In the genomic region with DNA sequence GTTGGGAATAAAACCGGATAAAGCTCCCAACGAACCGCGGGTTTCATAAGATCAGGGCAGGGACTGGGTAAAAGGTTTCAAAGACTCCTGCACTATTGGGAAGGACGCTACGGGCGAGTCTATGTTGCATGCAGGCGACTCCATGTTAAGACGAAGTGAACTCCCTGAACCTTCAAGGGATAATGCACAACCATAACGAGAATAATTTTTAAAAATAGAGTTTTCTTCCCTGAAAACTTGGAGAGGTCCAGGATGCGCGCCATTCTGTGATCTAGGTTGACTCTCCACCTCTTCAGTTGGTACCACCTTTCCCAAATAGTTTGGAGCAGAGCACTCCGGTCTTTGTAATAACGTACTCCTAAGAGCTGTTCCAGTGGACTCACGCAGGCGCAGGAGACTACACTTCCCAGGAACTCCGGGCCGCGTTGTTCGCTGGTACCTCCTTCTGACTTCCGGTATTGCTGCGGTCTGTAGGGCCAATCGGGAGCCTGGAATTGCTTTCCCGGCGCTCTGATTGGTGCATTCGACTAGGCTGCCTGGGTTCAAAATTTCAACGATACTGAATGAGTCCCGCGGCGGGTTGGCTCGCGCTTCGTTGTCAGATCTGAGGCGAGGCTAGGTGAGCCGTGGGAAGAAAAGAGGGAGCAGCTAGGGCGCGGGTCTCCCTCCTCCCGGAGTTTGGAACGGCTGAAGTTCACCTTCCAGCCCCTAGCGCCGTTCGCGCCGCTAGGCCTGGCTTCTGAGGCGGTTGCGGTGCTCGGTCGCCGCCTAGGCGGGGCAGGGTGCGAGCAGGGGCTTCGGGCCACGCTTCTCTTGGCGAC, we compare ENCODE assay signal across 1 cellular context.
TF ChIP-seq lines count a peak whose summit lies in the region.

Gene TPX2, plus strand, starts transcription at position 562 of the 821 bp plus-strand sequence. CDS start 18,187 bp downstream, outside the sequence.

TF ChIP-seq in K562, 482 proteins besides CTCF, POLR2A, EP300 and RAD21 (continued from another document and continues in another):
- peak in 1 of 2 experiments; percentile 59; a peak in 1 of 4 replicates for TF ChIP-seq ZMIZ1 (IDR thresholded peaks at IDR 0.05; ENCODE audit: low read depth in 2 of 2, low read length in 2 of 2)
- peak; percentile 86; the same call in 1 of the 2 replicates for TF ChIP-seq PHF8 (IDR thresholded peaks at IDR 0.05; ENCODE audit: borderline replicate concordance, low read length)
- TF ChIP-seq TGIF2 (CRISPR knock-in tag; IDR thresholded peaks at IDR 0.05), result no peak
- no peak for TF ChIP-seq ZNF717 (CRISPR knock-in tag; IDR thresholded peaks at IDR 0.05)
- TF ChIP-seq E2F3 (CRISPR knock-in tag; IDR thresholded peaks at IDR 0.05), result 0 out of 2 replicates have a peak, but pooled peaks have one; percentile 56
- 0 out of 2 replicates have a peak, but pooled peaks have one; percentile 41 for TF ChIP-seq ZNF431 (CRISPR knock-in tag; IDR thresholded peaks at IDR 0.05)
- no peak for TF ChIP-seq MTA2 (IDR thresholded peaks at IDR 0.05; ENCODE audit: low read depth)
- no peak for TF ChIP-seq USF2 (CRISPR knock-in tag; IDR thresholded peaks at IDR 0.05)
- TF ChIP-seq ZNF561 (CRISPR knock-in tag; conservative IDR thresholded peaks at IDR 0.05), result no peak
- no peak for TF ChIP-seq KLF6 (CRISPR knock-in tag; IDR thresholded peaks at IDR 0.05; ENCODE audit: borderline replicate concordance)
- TF ChIP-seq TBP (optimal IDR thresholded peaks at IDR 0.05; ENCODE audit: low read depth, low read length), result peak; percentile 86
- no peak for TF ChIP-seq ZNF232 (CRISPR knock-in tag; IDR thresholded peaks at IDR 0.05)
- TF ChIP-seq PHB2 (IDR thresholded peaks at IDR 0.05; ENCODE audit: low read depth), result no peak
- TF ChIP-seq ESRRA (IDR thresholded peaks at IDR 0.05; ENCODE audit: borderline replicate concordance, low read depth), result peak; percentile 10; the same call in 1 of the 2 replicates
- TF ChIP-seq NFE2L1 (tag; IDR thresholded peaks at IDR 0.05; ENCODE audit: borderline replicate concordance, low read depth), result no peak
- no peak for TF ChIP-seq BACH1 (tag; IDR thresholded peaks at IDR 0.05)
- TF ChIP-seq ZNF280B (CRISPR knock-in tag; IDR thresholded peaks at IDR 0.05), result no peak
- no peak for TF ChIP-seq GABPB2 (CRISPR knock-in tag; conservative IDR thresholded peaks at IDR 0.05)
- no peak for TF ChIP-seq POLR3A (IDR thresholded peaks at IDR 0.05; ENCODE audit: borderline replicate concordance, extremely low read depth, insufficient read depth, insufficient read length)
- peak; percentile 96 for TF ChIP-seq FOS (IDR thresholded peaks at IDR 0.05; ENCODE audit: extremely low read depth, insufficient read length)
- no peak for TF ChIP-seq CREB3 (tag; conservative IDR thresholded peaks at IDR 0.05; ENCODE audit: low read depth)
- TF ChIP-seq ZNF282 (CRISPR knock-in tag; IDR thresholded peaks at IDR 0.05), result no peak
- TF ChIP-seq, protein P1, sequence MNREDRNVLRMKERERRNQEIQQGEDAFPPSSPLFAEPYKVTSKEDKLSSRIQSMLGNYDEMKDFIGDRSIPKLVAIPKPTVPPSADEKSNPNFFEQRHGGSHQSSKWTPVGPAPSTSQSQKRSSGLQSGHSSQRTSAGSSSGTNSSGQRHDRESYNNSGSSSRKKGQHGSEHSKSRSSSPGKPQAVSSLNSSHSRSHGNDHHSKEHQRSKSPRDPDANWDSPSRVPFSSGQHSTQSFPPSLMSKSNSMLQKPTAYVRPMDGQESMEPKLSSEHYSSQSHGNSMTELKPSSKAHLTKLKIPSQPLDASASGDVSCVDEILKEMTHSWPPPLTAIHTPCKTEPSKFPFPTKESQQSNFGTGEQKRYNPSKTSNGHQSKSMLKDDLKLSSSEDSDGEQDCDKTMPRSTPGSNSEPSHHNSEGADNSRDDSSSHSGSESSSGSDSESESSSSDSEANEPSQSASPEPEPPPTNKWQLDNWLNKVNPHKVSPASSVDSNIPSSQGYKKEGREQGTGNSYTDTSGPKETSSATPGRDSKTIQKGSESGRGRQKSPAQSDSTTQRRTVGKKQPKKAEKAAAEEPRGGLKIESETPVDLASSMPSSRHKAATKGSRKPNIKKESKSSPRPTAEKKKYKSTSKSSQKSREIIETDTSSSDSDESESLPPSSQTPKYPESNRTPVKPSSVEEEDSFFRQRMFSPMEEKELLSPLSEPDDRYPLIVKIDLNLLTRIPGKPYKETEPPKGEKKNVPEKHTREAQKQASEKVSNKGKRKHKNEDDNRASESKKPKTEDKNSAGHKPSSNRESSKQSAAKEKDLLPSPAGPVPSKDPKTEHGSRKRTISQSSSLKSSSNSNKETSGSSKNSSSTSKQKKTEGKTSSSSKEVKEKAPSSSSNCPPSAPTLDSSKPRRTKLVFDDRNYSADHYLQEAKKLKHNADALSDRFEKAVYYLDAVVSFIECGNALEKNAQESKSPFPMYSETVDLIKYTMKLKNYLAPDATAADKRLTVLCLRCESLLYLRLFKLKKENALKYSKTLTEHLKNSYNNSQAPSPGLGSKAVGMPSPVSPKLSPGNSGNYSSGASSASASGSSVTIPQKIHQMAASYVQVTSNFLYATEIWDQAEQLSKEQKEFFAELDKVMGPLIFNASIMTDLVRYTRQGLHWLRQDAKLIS (CRISPR knock-in tag; IDR thresholded peaks at IDR 0.05), result no peak
- no peak for TF ChIP-seq ZZZ3 (IDR thresholded peaks at IDR 0.05)
- TF ChIP-seq CHD4 (IDR thresholded peaks at IDR 0.05; ENCODE audit: insufficient read depth, insufficient replicate concordance, low read depth, low read length, poor library complexity, severe bottlenecking), result no peak
- TF ChIP-seq IRF1 (CRISPR knock-in tag; IDR thresholded peaks at IDR 0.05; ENCODE audit: borderline replicate concordance), result no peak
- 0 out of 4 replicates have a peak, but pooled peaks have one; percentile 13 to 31 for TF ChIP-seq TEAD1 (CRISPR knock-in tag; IDR thresholded peaks at IDR 0.05)
- TF ChIP-seq DIDO1 (tag; IDR thresholded peaks at IDR 0.05; ENCODE audit: low read depth), result no peak
- TF ChIP-seq ZNF24 (IDR thresholded peaks at IDR 0.05), result no peak
- no peak for TF ChIP-seq RFX7 (CRISPR knock-in tag; IDR thresholded peaks at IDR 0.05)
- no peak for TF ChIP-seq NR4A1 (CRISPR knock-in tag; IDR thresholded peaks at IDR 0.05)
- 0 out of 2 replicates have a peak, but pooled peaks have one; percentile 21 for TF ChIP-seq NR4A1 (tag; IDR thresholded peaks at IDR 0.05)
- no peak for TF ChIP-seq ZEB2 (IDR thresholded peaks at IDR 0.05)
- TF ChIP-seq, protein P2, sequence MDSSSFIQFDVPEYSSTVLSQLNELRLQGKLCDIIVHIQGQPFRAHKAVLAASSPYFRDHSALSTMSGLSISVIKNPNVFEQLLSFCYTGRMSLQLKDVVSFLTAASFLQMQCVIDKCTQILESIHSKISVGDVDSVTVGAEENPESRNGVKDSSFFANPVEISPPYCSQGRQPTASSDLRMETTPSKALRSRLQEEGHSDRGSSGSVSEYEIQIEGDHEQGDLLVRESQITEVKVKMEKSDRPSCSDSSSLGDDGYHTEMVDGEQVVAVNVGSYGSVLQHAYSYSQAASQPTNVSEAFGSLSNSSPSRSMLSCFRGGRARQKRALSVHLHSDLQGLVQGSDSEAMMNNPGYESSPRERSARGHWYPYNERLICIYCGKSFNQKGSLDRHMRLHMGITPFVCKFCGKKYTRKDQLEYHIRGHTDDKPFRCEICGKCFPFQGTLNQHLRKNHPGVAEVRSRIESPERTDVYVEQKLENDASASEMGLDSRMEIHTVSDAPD (CRISPR knock-in tag; IDR thresholded peaks at IDR 0.05), result no peak
- no peak for TF ChIP-seq SRSF9 (IDR thresholded peaks at IDR 0.05; ENCODE audit: borderline replicate concordance, low read depth, low read length)
- no peak for TF ChIP-seq ZNF75A (CRISPR knock-in tag; IDR thresholded peaks at IDR 0.05)
- TF ChIP-seq L3MBTL2 (IDR thresholded peaks at IDR 0.05), result peak; percentile 77
- no peak for TF ChIP-seq ZNF707 (CRISPR knock-in tag; conservative IDR thresholded peaks at IDR 0.05)
- TF ChIP-seq TARDBP (IDR thresholded peaks at IDR 0.05), result peak; percentile 60; the same call in 1 of the 2 replicates
- TF ChIP-seq, protein P3, sequence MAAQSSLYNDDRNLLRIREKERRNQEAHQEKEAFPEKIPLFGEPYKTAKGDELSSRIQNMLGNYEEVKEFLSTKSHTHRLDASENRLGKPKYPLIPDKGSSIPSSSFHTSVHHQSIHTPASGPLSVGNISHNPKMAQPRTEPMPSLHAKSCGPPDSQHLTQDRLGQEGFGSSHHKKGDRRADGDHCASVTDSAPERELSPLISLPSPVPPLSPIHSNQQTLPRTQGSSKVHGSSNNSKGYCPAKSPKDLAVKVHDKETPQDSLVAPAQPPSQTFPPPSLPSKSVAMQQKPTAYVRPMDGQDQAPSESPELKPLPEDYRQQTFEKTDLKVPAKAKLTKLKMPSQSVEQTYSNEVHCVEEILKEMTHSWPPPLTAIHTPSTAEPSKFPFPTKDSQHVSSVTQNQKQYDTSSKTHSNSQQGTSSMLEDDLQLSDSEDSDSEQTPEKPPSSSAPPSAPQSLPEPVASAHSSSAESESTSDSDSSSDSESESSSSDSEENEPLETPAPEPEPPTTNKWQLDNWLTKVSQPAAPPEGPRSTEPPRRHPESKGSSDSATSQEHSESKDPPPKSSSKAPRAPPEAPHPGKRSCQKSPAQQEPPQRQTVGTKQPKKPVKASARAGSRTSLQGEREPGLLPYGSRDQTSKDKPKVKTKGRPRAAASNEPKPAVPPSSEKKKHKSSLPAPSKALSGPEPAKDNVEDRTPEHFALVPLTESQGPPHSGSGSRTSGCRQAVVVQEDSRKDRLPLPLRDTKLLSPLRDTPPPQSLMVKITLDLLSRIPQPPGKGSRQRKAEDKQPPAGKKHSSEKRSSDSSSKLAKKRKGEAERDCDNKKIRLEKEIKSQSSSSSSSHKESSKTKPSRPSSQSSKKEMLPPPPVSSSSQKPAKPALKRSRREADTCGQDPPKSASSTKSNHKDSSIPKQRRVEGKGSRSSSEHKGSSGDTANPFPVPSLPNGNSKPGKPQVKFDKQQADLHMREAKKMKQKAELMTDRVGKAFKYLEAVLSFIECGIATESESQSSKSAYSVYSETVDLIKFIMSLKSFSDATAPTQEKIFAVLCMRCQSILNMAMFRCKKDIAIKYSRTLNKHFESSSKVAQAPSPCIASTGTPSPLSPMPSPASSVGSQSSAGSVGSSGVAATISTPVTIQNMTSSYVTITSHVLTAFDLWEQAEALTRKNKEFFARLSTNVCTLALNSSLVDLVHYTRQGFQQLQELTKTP (IDR thresholded peaks at IDR 0.05; ENCODE audit: low read depth in 1 of 2, partially characterized antibody in 2 of 2), result peak in 1 of 2 experiments; percentile 93
- no peak for TF ChIP-seq ZNF57 (CRISPR knock-in tag; IDR thresholded peaks at IDR 0.05)
- TF ChIP-seq RUNX1 (IDR thresholded peaks at IDR 0.05; ENCODE audit: low read depth), result no peak
- no peak for TF ChIP-seq NR2F6 (CRISPR knock-in tag; IDR thresholded peaks at IDR 0.05)
- peak; percentile 94 for TF ChIP-seq ZFX (CRISPR knock-in tag; IDR thresholded peaks at IDR 0.05)
- no peak for TF ChIP-seq ZNF778 (CRISPR knock-in tag; IDR thresholded peaks at IDR 0.05)
- TF ChIP-seq WHSC1 (IDR thresholded peaks at IDR 0.05; ENCODE audit: low read length), result no peak
- no peak for TF ChIP-seq SMAD2 (IDR thresholded peaks at IDR 0.05; ENCODE audit: low read depth, low read length)
- no peak for TF ChIP-seq TAF7 (tag; IDR thresholded peaks at IDR 0.05)
